ENCODE assay signal across 1 cellular context in genomic region chr2:10909050-10909995, GRCh38.
TF ChIP-seq lines count a peak whose summit lies in the region.

No MANE protein-coding gene starts in this region.

TF ChIP-seq in WTC11, 78 proteins besides CTCF, POLR2A, EP300 and RAD21 (continued from another document):
- TF ChIP-seq ETV6 (CRISPR knock-in tag; IDR thresholded peaks at IDR 0.05): no peak
